1 cellular context compared by ENCODE assay signal in genomic region chr3:108486272-108486787, GRCh38.
TF ChIP-seq lines count a peak whose summit lies in the region.

No MANE protein-coding gene starts in this region.

TF ChIP-seq in neural cell, 6 proteins besides CTCF, POLR2A, EP300 and RAD21:
- TF ChIP-seq, protein P1, sequence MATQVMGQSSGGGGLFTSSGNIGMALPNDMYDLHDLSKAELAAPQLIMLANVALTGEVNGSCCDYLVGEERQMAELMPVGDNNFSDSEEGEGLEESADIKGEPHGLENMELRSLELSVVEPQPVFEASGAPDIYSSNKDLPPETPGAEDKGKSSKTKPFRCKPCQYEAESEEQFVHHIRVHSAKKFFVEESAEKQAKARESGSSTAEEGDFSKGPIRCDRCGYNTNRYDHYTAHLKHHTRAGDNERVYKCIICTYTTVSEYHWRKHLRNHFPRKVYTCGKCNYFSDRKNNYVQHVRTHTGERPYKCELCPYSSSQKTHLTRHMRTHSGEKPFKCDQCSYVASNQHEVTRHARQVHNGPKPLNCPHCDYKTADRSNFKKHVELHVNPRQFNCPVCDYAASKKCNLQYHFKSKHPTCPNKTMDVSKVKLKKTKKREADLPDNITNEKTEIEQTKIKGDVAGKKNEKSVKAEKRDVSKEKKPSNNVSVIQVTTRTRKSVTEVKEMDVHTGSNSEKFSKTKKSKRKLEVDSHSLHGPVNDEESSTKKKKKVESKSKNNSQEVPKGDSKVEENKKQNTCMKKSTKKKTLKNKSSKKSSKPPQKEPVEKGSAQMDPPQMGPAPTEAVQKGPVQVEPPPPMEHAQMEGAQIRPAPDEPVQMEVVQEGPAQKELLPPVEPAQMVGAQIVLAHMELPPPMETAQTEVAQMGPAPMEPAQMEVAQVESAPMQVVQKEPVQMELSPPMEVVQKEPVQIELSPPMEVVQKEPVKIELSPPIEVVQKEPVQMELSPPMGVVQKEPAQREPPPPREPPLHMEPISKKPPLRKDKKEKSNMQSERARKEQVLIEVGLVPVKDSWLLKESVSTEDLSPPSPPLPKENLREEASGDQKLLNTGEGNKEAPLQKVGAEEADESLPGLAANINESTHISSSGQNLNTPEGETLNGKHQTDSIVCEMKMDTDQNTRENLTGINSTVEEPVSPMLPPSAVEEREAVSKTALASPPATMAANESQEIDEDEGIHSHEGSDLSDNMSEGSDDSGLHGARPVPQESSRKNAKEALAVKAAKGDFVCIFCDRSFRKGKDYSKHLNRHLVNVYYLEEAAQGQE (IDR thresholded peaks at IDR 0.05; ENCODE audit: borderline replicate concordance): no peak
- TF ChIP-seq EZH2 (IDR thresholded peaks at IDR 0.05; ENCODE audit: borderline replicate concordance, insufficient read depth, low read length, poor library complexity, severe bottlenecking) (no peak), TAF1 (IDR thresholded peaks at IDR 0.05; ENCODE audit: low read depth) (no peak), POLR2AphosphoS5 (IDR thresholded peaks at IDR 0.05) (no peak), MXI1 (conservative IDR thresholded peaks at IDR 0.05; ENCODE audit: poor library complexity, severe bottlenecking) (no peak), SMC3 (conservative IDR thresholded peaks at IDR 0.05; ENCODE audit: poor library complexity) (no peak)
